Comparison of ENCODE assay signal across 8 cellular contexts in the genomic region with DNA sequence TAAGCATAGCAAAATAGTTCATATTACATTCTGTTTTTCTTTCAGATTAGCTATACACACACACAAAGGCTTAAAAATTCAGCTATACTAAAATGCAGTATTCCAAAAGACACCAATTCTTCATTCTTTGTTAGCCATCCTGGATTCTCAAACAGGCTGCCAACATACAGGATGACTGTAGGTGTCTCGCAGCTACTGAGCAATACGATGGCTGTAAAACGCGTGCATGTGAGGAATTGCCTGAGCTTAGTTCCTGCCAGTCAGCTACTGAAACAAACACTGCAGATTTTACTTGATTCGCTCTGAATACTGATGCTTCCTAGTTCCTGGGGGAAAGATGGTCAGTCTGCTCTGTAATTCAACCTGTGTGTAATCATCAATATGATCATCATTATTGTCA. TPM values are rescaled to one million over a fixed set of nuclear protein-coding genes. Genes with fewer than 3 reads are reported as not detected.
DNase-seq lines count a peak whose midpoint lies in the region; ATAC-seq and TF ChIP-seq lines count a peak whose summit lies in the region.

No MANE protein-coding gene starts in this region.

- no peaks in the 10 kb centered on the region for H3K9me3 ChIP-seq in ovary

- H3K4me3 ChIP-seq in AG04449 (ENCODE audit: low read depth, low read length): no peak overlapping the region
- no peak overlapping the region for H3K4me3 ChIP-seq in retinal pigment epithelial cell (ENCODE audit: low read length)
- H3K4me3 ChIP-seq in ovary: no peak overlapping the region

- H3K27ac ChIP-seq in ovary: no peak overlapping the region

- POLR2A ChIA-PET in AG04449 (lab: Yijun Ruan, JAX): no interaction called here

- no peaks in the 10 kb centered on the region for H3K36me3 ChIP-seq in ovary

- H3K4me1 ChIP-seq in ovary (ENCODE audit: insufficient read depth): no peaks in the 10 kb centered on the region

- TF ChIP-seq EP300 in ovary (IDR thresholded peaks at IDR 0.05): no peak

- ATAC-seq in HG03571 (IDR thresholded peaks at IDR 0.05; ENCODE audit: unreplicated experiment) (no peak), GM19035 (IDR thresholded peaks at IDR 0.05; ENCODE audit: unreplicated experiment) (no peak)

- DNase-seq in AG04449 (ENCODE audit: low read depth, low spot score) (no peak), NCI-H526 (lab: John Stamatoyannopoulos, UW) (peak; percentile 32 to 62), dermis blood vessel endothelial cell (peak; percentile 68), retinal pigment epithelial cell (ENCODE audit: low read depth) (no peak), ovary (no peak)

- no peaks in the 10 kb centered on the region for H3K27me3 ChIP-seq in ovary

- peak; percentile 45 for TF ChIP-seq CTCF in AG04449 (IDR thresholded peaks at IDR 0.05; ENCODE audit: insufficient read depth, low read length, missing control alignments)
- peak; percentile 46 for TF ChIP-seq CTCF in GM12873 (IDR thresholded peaks at IDR 0.05; ENCODE audit: insufficient read depth, low read depth, low read length, missing control alignments)
- TF ChIP-seq CTCF in retinal pigment epithelial cell (conservative IDR thresholded peaks at IDR 0.05; ENCODE audit: low read depth, low read length): peak; percentile 63
- TF ChIP-seq CTCF in ovary (IDR thresholded peaks at IDR 0.05): no peak

- 4 to 8% (median 5%) methylated on average over 5 of the region's 5 CpGs for WGBS in ovary, 3 donors

- CTCF ChIA-PET in AG04449 (lab: Yijun Ruan, JAX): interaction anchor here (0.6 to 2.4 kb wide), 8 partner anchors 11 to 150 kb away, joined by 3 to 8 read pairs (median 6); no protein-coding TSS in a partner anchor

- TF ChIP-seq POLR2A in ovary (IDR thresholded peaks at IDR 0.05): no peak

- intact Hi-C loops in ovary (cut with DNase I): no loop called here

RNA-seq across cellular contexts. Expression of a gene that starts 24.7 kb away (rescaled TPM):
- 223 and 284 TPM in 2 replicates for total RNA-seq in dermis blood vessel endothelial cell
- 100 to 1,000 TPM in 6 of 7 donors, 10 to 100 TPM in 1; 70.2 to 209 (median 145) TPM for total RNA-seq in ovary
- polyA plus RNA-seq in ovary: 100 to 1,000 TPM; 105 to 201 TPM

Comparison
In these comparisons a context has a peak if more than half of its experiments do, and no peak if none do; other contexts are left out.
1. DNase-seq: peak in NCI-H526 (2 of 2) and dermis blood vessel endothelial cell (single experiment); none in AG04449 (single experiment), retinal pigment epithelial cell (single experiment) and ovary (0 of 5).
2. CTCF ChIP-seq: peak in AG04449 (single experiment), GM12873 (single experiment) and retinal pigment epithelial cell (single experiment); none in ovary (0 of 3).